1 cellular context compared by ENCODE assay signal in the genomic region with DNA sequence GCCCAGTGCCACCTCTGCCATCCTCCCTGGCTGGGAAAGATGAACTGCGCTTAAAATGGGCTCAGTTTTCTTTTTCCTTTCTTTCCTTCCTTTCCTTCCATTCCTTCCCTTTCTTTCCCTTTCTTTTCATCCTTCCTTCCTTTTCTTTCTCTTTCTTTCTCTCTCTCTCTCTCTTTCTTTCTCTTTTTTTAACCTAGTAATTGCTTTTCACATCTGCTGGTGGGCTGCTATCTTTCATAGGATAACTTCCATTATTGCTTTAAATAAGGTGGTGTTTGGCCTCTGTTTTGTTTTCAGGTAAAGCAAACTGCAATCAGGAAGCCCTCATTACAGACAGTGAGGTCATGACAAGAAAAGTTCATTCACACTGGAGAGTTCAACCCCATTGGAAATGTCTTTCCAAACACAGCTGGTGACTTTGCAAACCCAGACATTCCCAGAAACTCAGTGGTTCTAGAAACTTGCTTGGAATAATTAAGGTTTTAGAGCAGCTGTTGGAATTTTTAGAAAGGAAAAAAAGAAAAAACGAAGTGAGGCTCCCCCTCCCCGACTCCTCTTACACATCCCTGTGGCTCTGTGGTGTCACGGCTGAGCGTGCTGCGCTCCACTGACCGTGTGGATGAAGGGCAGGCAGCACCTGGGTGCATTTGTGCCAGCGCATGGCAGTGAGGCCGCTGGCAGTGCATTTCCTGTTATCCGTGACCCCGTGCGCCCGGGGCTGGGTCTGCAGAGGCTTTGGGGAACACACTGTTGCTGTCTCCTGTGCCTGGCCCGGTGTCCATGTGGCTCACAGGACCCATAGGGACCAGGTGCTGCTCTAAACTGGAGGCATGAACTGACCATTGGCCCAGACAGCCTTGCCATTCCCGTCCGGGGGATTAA.
TF ChIP-seq lines count a peak whose summit lies in the region.

No MANE protein-coding gene starts in this region.

TF ChIP-seq in SK-N-SH, 30 proteins besides CTCF, POLR2A, EP300 and RAD21 (continued from another document):
- TF ChIP-seq, protein P1, sequence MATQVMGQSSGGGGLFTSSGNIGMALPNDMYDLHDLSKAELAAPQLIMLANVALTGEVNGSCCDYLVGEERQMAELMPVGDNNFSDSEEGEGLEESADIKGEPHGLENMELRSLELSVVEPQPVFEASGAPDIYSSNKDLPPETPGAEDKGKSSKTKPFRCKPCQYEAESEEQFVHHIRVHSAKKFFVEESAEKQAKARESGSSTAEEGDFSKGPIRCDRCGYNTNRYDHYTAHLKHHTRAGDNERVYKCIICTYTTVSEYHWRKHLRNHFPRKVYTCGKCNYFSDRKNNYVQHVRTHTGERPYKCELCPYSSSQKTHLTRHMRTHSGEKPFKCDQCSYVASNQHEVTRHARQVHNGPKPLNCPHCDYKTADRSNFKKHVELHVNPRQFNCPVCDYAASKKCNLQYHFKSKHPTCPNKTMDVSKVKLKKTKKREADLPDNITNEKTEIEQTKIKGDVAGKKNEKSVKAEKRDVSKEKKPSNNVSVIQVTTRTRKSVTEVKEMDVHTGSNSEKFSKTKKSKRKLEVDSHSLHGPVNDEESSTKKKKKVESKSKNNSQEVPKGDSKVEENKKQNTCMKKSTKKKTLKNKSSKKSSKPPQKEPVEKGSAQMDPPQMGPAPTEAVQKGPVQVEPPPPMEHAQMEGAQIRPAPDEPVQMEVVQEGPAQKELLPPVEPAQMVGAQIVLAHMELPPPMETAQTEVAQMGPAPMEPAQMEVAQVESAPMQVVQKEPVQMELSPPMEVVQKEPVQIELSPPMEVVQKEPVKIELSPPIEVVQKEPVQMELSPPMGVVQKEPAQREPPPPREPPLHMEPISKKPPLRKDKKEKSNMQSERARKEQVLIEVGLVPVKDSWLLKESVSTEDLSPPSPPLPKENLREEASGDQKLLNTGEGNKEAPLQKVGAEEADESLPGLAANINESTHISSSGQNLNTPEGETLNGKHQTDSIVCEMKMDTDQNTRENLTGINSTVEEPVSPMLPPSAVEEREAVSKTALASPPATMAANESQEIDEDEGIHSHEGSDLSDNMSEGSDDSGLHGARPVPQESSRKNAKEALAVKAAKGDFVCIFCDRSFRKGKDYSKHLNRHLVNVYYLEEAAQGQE (IDR thresholded peaks at IDR 0.05; ENCODE audit: low read depth, low read length): no peak
- TF ChIP-seq, protein P2, sequence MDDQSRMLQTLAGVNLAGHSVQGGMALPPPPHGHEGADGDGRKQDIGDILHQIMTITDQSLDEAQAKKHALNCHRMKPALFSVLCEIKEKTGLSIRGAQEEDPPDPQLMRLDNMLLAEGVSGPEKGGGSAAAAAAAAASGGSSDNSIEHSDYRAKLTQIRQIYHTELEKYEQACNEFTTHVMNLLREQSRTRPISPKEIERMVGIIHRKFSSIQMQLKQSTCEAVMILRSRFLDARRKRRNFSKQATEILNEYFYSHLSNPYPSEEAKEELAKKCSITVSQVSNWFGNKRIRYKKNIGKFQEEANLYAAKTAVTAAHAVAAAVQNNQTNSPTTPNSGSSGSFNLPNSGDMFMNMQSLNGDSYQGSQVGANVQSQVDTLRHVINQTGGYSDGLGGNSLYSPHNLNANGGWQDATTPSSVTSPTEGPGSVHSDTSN (IDR thresholded peaks at IDR 0.05): no peak
- TF ChIP-seq MXI1 (IDR thresholded peaks at IDR 0.05; ENCODE audit: low read depth, low read length) (no peak), MEF2A (IDR thresholded peaks at IDR 0.05; ENCODE audit: borderline replicate concordance, low read depth) (no peak)
- TF ChIP-seq, protein P3, sequence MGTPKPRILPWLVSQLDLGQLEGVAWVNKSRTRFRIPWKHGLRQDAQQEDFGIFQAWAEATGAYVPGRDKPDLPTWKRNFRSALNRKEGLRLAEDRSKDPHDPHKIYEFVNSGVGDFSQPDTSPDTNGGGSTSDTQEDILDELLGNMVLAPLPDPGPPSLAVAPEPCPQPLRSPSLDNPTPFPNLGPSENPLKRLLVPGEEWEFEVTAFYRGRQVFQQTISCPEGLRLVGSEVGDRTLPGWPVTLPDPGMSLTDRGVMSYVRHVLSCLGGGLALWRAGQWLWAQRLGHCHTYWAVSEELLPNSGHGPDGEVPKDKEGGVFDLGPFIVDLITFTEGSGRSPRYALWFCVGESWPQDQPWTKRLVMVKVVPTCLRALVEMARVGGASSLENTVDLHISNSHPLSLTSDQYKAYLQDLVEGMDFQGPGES (IDR thresholded peaks at IDR 0.05; ENCODE audit: low read depth, low read length): no peak
TF ChIP-seq in SK-N-SH: peak in this region for 0.
